Comparison of ENCODE assay signal across 8 cellular contexts in the genomic region with DNA sequence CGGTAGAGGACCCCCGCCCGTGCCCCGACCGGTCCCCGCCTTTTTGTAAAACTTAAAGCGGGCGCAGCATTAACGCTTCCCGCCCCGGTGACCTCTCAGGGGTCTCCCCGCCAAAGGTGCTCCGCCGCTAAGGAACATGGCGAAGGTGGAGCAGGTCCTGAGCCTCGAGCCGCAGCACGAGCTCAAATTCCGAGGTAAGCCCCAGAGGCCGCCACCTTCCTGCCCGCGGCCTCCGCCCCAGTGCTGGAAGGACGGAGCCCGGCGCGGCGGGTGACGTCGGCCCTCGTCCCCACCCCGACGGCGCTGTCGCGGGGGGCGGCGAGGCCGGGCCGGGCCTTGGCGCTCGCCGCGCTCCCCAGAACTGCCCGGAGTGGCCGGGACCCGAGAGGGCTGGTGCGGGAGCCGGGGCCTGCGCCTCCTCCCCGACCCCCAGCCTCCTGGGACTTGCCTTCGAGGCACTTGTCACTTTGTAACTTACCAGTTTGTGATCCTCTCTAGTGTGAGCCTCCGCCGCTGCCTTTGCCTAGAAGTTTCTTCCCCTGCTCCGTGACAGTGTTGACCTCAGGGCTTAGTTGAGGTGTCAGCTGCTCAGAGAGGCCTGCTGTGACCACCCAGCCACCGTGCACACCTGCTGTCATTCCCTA. TPM values are rescaled to one million over a fixed set of nuclear protein-coding genes. Genes with fewer than 3 reads are reported as not detected.
A peak's percentile ranks its signal among the peaks of the same experiment; 100 is the strongest.
DNase-seq lines count a peak whose midpoint lies in the region; ATAC-seq and TF ChIP-seq lines count a peak whose summit lies in the region.

No MANE protein-coding gene starts in this region.

- H3K27me3 Mint-ChIP-seq in CD14-positive monocyte (ENCODE audit: low read depth in 3 of 3), result peaks cover 2 to 17% (median 4%) of the 10 kb centered on the region in 3 donors

- 1% methylated on average over 49 to 56 of the region's 56 CpGs for WGBS in lung, 2 donors
- WGBS in stomach, 5 donors, result 0 to 1% (median 0%) methylated on average over 11 to 56 of the region's 56 CpGs

- peak overlapping the region; percentile 94 to 98 (median 97) for H3K27ac Mint-ChIP-seq in CD14-positive monocyte

- no peaks in the 10 kb centered on the region for H3K36me3 ChIP-seq in colonic mucosa
- no peaks in the 10 kb centered on the region for H3K36me3 ChIP-seq in lung (ENCODE audit: control insufficient read depth in 2 of 2, insufficient read depth in 2 of 2, low read length in 2 of 2)
- peaks cover 0 to 11% (median 0%) of the 10 kb centered on the region in 4 donors for H3K36me3 ChIP-seq in stomach

- ATAC-seq in GM18873 (IDR thresholded peaks at IDR 0.05; ENCODE audit: low FRiP score, unreplicated experiment) (peak; percentile 5), HG03066 (IDR thresholded peaks at IDR 0.05; ENCODE audit: low read depth, unreplicated experiment) (peak; percentile 32), lung (ENCODE audit: insufficient read depth, low FRiP score) (peak; percentile 66)

- H3K9ac ChIP-seq in colonic mucosa (ENCODE audit: low read depth in 2 of 2, low read length in 2 of 2), result peak overlapping the region; percentile 72 to 93

- H3K4me3 Mint-ChIP-seq in CD14-positive monocyte, result peak overlapping the region; percentile 89 to 95

- H3K27me3 ChIP-seq in colonic mucosa (no peaks in the 10 kb centered on the region), lung (ENCODE audit: control insufficient read depth, insufficient read depth) (no peaks in the 10 kb centered on the region), stomach (peaks cover 0 to 6% (median 0%) of the 10 kb centered on the region in 3 donors)

- H3K4me3 ChIP-seq in colonic mucosa (peak overlapping the region; percentile 88), lung (peak overlapping the region; percentile 99), stomach (peak overlapping the region; percentile 61 to 74 (median 70))

- peaks cover 23% of the 10 kb centered on the region for H3K4me1 ChIP-seq in colonic mucosa
- H3K4me1 ChIP-seq in lung (ENCODE audit: control insufficient read depth in 2 of 2, insufficient read depth in 2 of 2, low read length in 2 of 2), result peaks cover 10 to 21% of the 10 kb centered on the region in 2 donors
- H3K4me1 ChIP-seq in stomach, result peaks cover 25 to 53% (median 39%) of the 10 kb centered on the region in 4 donors

- peaks cover 39% of the 10 kb centered on the region for H3K4me1 Mint-ChIP-seq in CD14-positive monocyte

- H3K36me3 Mint-ChIP-seq in CD14-positive monocyte, result peaks cover 11 to 24% of the 10 kb centered on the region in 2 donors

- intact Hi-C loops in CD14-positive monocyte (cut with micrococcal nuclease), result loop anchor here (1.0 to 5.0 kb wide), 2 partner anchors 80 to 263 kb away; a partner anchor contains a TSS
- intact Hi-C loops in colonic mucosa (cut with DNase I), result loop anchor here (2.0 kb wide), 1 partner anchor 79 kb away; no protein-coding TSS in a partner anchor
- intact Hi-C loops in stomach (cut with DNase I; ENCODE audit: low total_unique reads), result no loop called here

- TF ChIP-seq CTCF in CD14-positive monocyte (IDR thresholded peaks at IDR 0.05), result no peak
- TF ChIP-seq CTCF in colonic mucosa (IDR thresholded peaks at IDR 0.05), result no peak
- TF ChIP-seq CTCF in lung (IDR thresholded peaks at IDR 0.05; ENCODE audit: control extremely low read depth, extremely low read depth), result no peak
- no peak for TF ChIP-seq CTCF in stomach (IDR thresholded peaks at IDR 0.05)

- no peak for TF ChIP-seq POLR2A in stomach (IDR thresholded peaks at IDR 0.05)

- peaks cover 0 to 3% (median 0%) of the 10 kb centered on the region in 7 donors for H3K9me3 Mint-ChIP-seq in CD14-positive monocyte

- no peak for DNase-seq in CD14-positive monocyte (ENCODE audit: low spot score)
- DNase-seq in RPMI8226, result peak; percentile 40
- DNase-seq in colonic mucosa, result peak; percentile 30
- DNase-seq in lung (ENCODE audit: low spot score), result peak; percentile 28
- peak; percentile 42 for DNase-seq in stomach
- no peak for DNase-seq in activated effector memory CD4-positive, alpha-beta T cell treated with anti-CD3 and anti-CD28 coated beads, Interleukin-2, amount 50 U/mL, for 16 hours

- H3K27ac ChIP-seq in colonic mucosa (peak overlapping the region; percentile 83), lung (ENCODE audit: low read depth in 1 of 2, low read length in 1 of 2) (peak overlapping the region; percentile 81 to 100), stomach (peak overlapping the region; percentile 94 to 98 (median 94))

- H3K9me3 ChIP-seq in colonic mucosa (no peaks in the 10 kb centered on the region), lung (ENCODE audit: control insufficient read depth in 2 of 2, insufficient read depth in 1 of 2, low read length in 1 of 2) (peaks cover 0 to 2% of the 10 kb centered on the region in 2 donors), stomach (no peaks in the 10 kb centered on the region)

- TF ChIP-seq EP300 in stomach (IDR thresholded peaks at IDR 0.05), result no peak

RNA-seq across cellular contexts. Expression of a gene that starts 0.4 kb away (rescaled TPM):
- 10 to 100 TPM in 1 of 2 donors, 1 to 10 TPM in 1; 8.5 to 14.3 TPM for polyA plus RNA-seq in CD14-positive monocyte
- total RNA-seq in colonic mucosa, result 10 to 100 TPM; 57.4 to 63.5 TPM
- 10 to 100 TPM; 24.6 to 44.7 TPM for total RNA-seq in lung
- 10 to 100 TPM; 21.3 to 23.5 TPM for polyA plus RNA-seq in lung
- total RNA-seq in stomach, result 10 to 100 TPM in 3 of 5 donors, 1 to 10 TPM in 2; 7.6 to 40.6 (median 17.2) TPM
- 10 to 100 TPM; 18.0 to 21.4 (median 18.4) TPM for polyA plus RNA-seq in stomach

Comparison
In these comparisons a context has a peak if more than half of its experiments do, and no peak if none do; other contexts are left out.
1. DNase-seq: peak in RPMI8226 (single experiment), colonic mucosa (single experiment), lung (single experiment) and stomach (single experiment); none in CD14-positive monocyte (single experiment) and activated effector memory CD4-positive, alpha-beta T cell treated with anti-CD3 and anti-CD28 coated beads, Interleukin-2, amount 50 U/mL, for 16 hours (single experiment).
2. ATAC-seq: peak in every context shown above with its lines; median percentile 66 in lung; 32 in HG03066; 5 in GM18873.
3. Peak in every context shown above with its lines, with median percentiles within 50 percentile points of each other: H3K27ac ChIP-seq and H3K4me3 ChIP-seq.